ENCODE assay signal across 15 cellular contexts in genomic region chr6:26319405-26320128, GRCh38. TPM values are rescaled to one million over a fixed set of nuclear protein-coding genes. Genes with fewer than 3 reads are reported as not detected.
DNase-seq lines count a peak whose midpoint lies in the region; ATAC-seq and TF ChIP-seq lines count a peak whose summit lies in the region.
"Had no signal": no experiment of that assay in that cellular context is flagged by ENCODE, and none has a peak within 500 bp of the region (broad histone marks: within the 10 kb centered on the region; RNA-seq: fewer than 3 reads in every experiment).

No MANE protein-coding gene starts in this region.

- H3K9me3 ChIP-seq in T-helper 17 cell (ENCODE audit: control insufficient read depth, low read length, poor library complexity, severe bottlenecking) (no peaks in the 10 kb centered on the region), neural progenitor cell (ENCODE audit: low read depth) (no peaks in the 10 kb centered on the region)
- H3K9me3 ChIP-seq: left lung, sigmoid colon had no signal

- peak; percentile 42 for DNase-seq in H7
- no peak for DNase-seq in T-helper 17 cell
- DNase-seq in fibroblast of villous mesenchyme (ENCODE audit: low read depth): no peak
- peak; percentile 55 for DNase-seq in neural progenitor cell (ENCODE audit: low spot score)
- DNase-seq in NCI-H2227 (lab: John Stamatoyannopoulos, UW; ENCODE audit: unreplicated experiment): no peak
- DNase-seq in GM03348 (ENCODE audit: low spot score): no peak
- DNase-seq: Kasumi-1; left lung; naive thymus-derived CD4-positive, alpha-beta T cell; NCI-H187 treated with DMSO at 0.1 percent for 48 hours; NCI-H526; sigmoid colon; stimulated activated naive CD4-positive, alpha-beta T cell had no signal

- H3K9me3 Mint-ChIP-seq in neural progenitor cell: peaks cover 6% of the 10 kb centered on the region

- H3K27ac Mint-ChIP-seq in T-helper 17 cell: peak overlapping the region; percentile 47
- H3K27ac Mint-ChIP-seq in neural progenitor cell: peak overlapping the region; percentile 5
- H3K27ac Mint-ChIP-seq: CD14-positive monocyte had no signal

- H3K36me3 ChIP-seq in H7 (replicated peaks; ENCODE audit: control insufficient read depth, insufficient read depth, low read length) (no peaks in the 10 kb centered on the region), neural progenitor cell (no peaks in the 10 kb centered on the region)
- H3K36me3 ChIP-seq: left lung, sigmoid colon had no signal

- peaks cover 45% of the 10 kb centered on the region for H3F3A ChIP-seq in neural progenitor cell (ENCODE audit: low read depth)

- no peaks in the 10 kb centered on the region for H3K4me1 ChIP-seq in neural progenitor cell

- TF ChIP-seq CTCF in fibroblast of villous mesenchyme (IDR thresholded peaks at IDR 0.05; ENCODE audit: insufficient read depth, low read depth, low read length) (peak; percentile 9), neural progenitor cell (IDR thresholded peaks at IDR 0.05) (peak; percentile 28)

- ATAC-seq in T-helper 17 cell (no peak), HG03457 (IDR thresholded peaks at IDR 0.05; ENCODE audit: unreplicated experiment) (no peak)
- ATAC-seq: left lung; naive thymus-derived CD4-positive, alpha-beta T cell had no signal

- H3K9ac ChIP-seq in neural progenitor cell: no peak overlapping the region

- no peaks in the 10 kb centered on the region for H4K20me1 ChIP-seq in neural progenitor cell (ENCODE audit: low read depth)

- no peaks in the 10 kb centered on the region for H3K79me2 ChIP-seq in neural progenitor cell (ENCODE audit: low read depth)

- peak overlapping the region; percentile 78 for H3K4me2 ChIP-seq in neural progenitor cell

- H3K27ac ChIP-seq in neural progenitor cell: no peak overlapping the region
- H3K27ac ChIP-seq: left lung, sigmoid colon had no signal

- no peaks in the 10 kb centered on the region for H3K27me3 ChIP-seq in H7 (ENCODE audit: control insufficient read depth, insufficient read depth, low read length)
- H3K27me3 ChIP-seq in neural progenitor cell: peaks cover 23% of the 10 kb centered on the region

- H2AFZ ChIP-seq in neural progenitor cell (replicated peaks): peak overlapping the region; percentile 79

- H3K4me1 Mint-ChIP-seq in T-helper 17 cell (peaks cover 14% of the 10 kb centered on the region), neural progenitor cell (peaks cover 24% of the 10 kb centered on the region)

- H3K36me3 Mint-ChIP-seq in T-helper 17 cell (ENCODE audit: low read depth): no peaks in the 10 kb centered on the region
- H3K36me3 Mint-ChIP-seq in neural progenitor cell: no peaks in the 10 kb centered on the region

- H3K4me3 Mint-ChIP-seq in T-helper 17 cell (peak overlapping the region; percentile 45), neural progenitor cell (peak overlapping the region; percentile 62)

- peaks cover 7% of the 10 kb centered on the region for H3K27me3 Mint-ChIP-seq in T-helper 17 cell
- peaks cover 19% of the 10 kb centered on the region for H3K27me3 Mint-ChIP-seq in neural progenitor cell (ENCODE audit: insufficient read depth, low read depth)

- H3K4me3 ChIP-seq in H7 (ENCODE audit: insufficient read depth, low read depth, low read length): peak overlapping the region; percentile 69
- no peak overlapping the region for H3K4me3 ChIP-seq in fibroblast of villous mesenchyme (ENCODE audit: low read depth, low read length)
- peak overlapping the region; percentile 53 for H3K4me3 ChIP-seq in neural progenitor cell
- H3K4me3 ChIP-seq: left lung, sigmoid colon had no signal

RNA-seq across cellular contexts. Expression of gene BTN3A2, which starts 45.4 kb away (rescaled TPM):
- total RNA-seq in H7 (2014; rRNA removed; shearing (Covaris generic)): 1.4 and 1.6 TPM in 2 replicates
- total RNA-seq in T-helper 17 cell (100 to 1,000 TPM; 115 to 147 TPM), fibroblast of villous mesenchyme (15.1 and 35.4 TPM in 2 replicates), neural progenitor cell (ENCODE audit: low replicate concordance) (3.2 and 5.9 TPM in 2 replicates)

Comparison
In these comparisons a context has a peak if more than half of its experiments do, and no peak if none do; other contexts are left out.
1. DNase-seq: peak in H7 (single experiment) and neural progenitor cell (single experiment); none in T-helper 17 cell (0 of 3), fibroblast of villous mesenchyme (single experiment), NCI-H2227 (single experiment) and GM03348 (single experiment).